Comparison of ENCODE assay signal across 28 cellular contexts in genomic region chr1:89786628-89787214, GRCh38.
"Had no signal": no experiment of that assay in that cellular context is flagged by ENCODE, and none has a peak within 500 bp of the region (broad histone marks: within the 10 kb centered on the region; RNA-seq: fewer than 3 reads in every experiment).

No MANE protein-coding gene starts in this region.

- H2AFZ ChIP-seq: hepatocyte had no signal

- H3K27ac ChIP-seq: dorsolateral prefrontal cortex, epithelial cell of prostate, esophagus muscularis mucosa, foreskin keratinocyte, gastroesophageal sphincter, heart left ventricle, hepatocyte, ovary, psoas muscle, sigmoid colon, testis, tibial artery had no signal

- H3K9me3 Mint-ChIP-seq: endodermal cell; memory B cell; natural killer cell; stimulated activated effector memory CD8-positive, alpha-beta T cell treated with anti-CD3 and anti-CD28 coated beads, Interleukin-12 subunit alpha, Interleukin-12 subunit beta, amount 100 ng/mL, for 72 hours; type B pancreatic cell had no signal

- H3K4me2 ChIP-seq: hepatocyte had no signal

- H3K4me1 ChIP-seq: esophagus muscularis mucosa, gastroesophageal sphincter, heart left ventricle, psoas muscle, sigmoid colon, testis, tibial artery had no signal

- H3K27ac Mint-ChIP-seq: endodermal cell; memory B cell; natural killer cell; stimulated activated effector memory CD8-positive, alpha-beta T cell treated with anti-CD3 and anti-CD28 coated beads, Interleukin-12 subunit alpha, Interleukin-12 subunit beta, amount 100 ng/mL, for 72 hours; type B pancreatic cell had no signal

- ATAC-seq: foreskin keratinocyte; gastroesophageal sphincter; heart left ventricle; left lobe of liver; natural killer cell; psoas muscle; right cardiac atrium; stimulated activated effector memory CD8-positive, alpha-beta T cell treated with anti-CD3 and anti-CD28 coated beads, Interleukin-12 subunit alpha, Interleukin-12 subunit beta, amount 100 ng/mL, for 72 hours had no signal

- DNase-seq: dorsolateral prefrontal cortex; effector CD4-positive, alpha-beta T cell; endodermal cell; foreskin keratinocyte; heart left ventricle; kidney; natural killer cell; occipital lobe; ovary; posterior cingulate gyrus; psoas muscle; right cardiac atrium; sigmoid colon; stimulated activated CD4-positive, alpha-beta T cell treated with anti-CD3 and anti-CD28 coated beads, Interleukin-2, amount 100 ng/mL, for 24 hours; stimulated activated CD4-positive, alpha-beta T cell treated with anti-CD3 and anti-CD28 coated beads, Interleukin-4, amount 100 ng/mL, for 24 hours; stimulated activated naive CD4-positive, alpha-beta T cell treated with Interleukin-2 at 50 U/mL for 16 hours; substantia nigra; testis; tibial artery had no signal

- H3K9me3 ChIP-seq: esophagus muscularis mucosa, gastroesophageal sphincter, heart left ventricle, ovary, psoas muscle, sigmoid colon, testis, tibial artery had no signal

- H3K4me3 Mint-ChIP-seq: endodermal cell; memory B cell; natural killer cell; stimulated activated effector memory CD8-positive, alpha-beta T cell treated with anti-CD3 and anti-CD28 coated beads, Interleukin-12 subunit alpha, Interleukin-12 subunit beta, amount 100 ng/mL, for 72 hours; type B pancreatic cell had no signal

- H3K27me3 ChIP-seq: dorsolateral prefrontal cortex, esophagus muscularis mucosa, foreskin keratinocyte, gastroesophageal sphincter, hepatocyte, ovary, sigmoid colon, testis, tibial artery had no signal

- H3K4me1 Mint-ChIP-seq: memory B cell had no signal

- H3K79me2 ChIP-seq: hepatocyte had no signal

- H3K4me3 ChIP-seq: dorsolateral prefrontal cortex, esophagus muscularis mucosa, gastroesophageal sphincter, heart left ventricle, hepatocyte, lung, ovary, psoas muscle, sigmoid colon, testis, tibial artery had no signal

- H3K36me3 ChIP-seq: esophagus muscularis mucosa, gastroesophageal sphincter, heart left ventricle, ovary, sigmoid colon, tibial artery had no signal

- H3K36me3 Mint-ChIP-seq: memory B cell; natural killer cell; stimulated activated effector memory CD8-positive, alpha-beta T cell treated with anti-CD3 and anti-CD28 coated beads, Interleukin-12 subunit alpha, Interleukin-12 subunit beta, amount 100 ng/mL, for 72 hours; type B pancreatic cell had no signal

- FAIRE-seq: kidney had no signal
